9 cellular contexts compared by ENCODE assay signal in the genomic region with DNA sequence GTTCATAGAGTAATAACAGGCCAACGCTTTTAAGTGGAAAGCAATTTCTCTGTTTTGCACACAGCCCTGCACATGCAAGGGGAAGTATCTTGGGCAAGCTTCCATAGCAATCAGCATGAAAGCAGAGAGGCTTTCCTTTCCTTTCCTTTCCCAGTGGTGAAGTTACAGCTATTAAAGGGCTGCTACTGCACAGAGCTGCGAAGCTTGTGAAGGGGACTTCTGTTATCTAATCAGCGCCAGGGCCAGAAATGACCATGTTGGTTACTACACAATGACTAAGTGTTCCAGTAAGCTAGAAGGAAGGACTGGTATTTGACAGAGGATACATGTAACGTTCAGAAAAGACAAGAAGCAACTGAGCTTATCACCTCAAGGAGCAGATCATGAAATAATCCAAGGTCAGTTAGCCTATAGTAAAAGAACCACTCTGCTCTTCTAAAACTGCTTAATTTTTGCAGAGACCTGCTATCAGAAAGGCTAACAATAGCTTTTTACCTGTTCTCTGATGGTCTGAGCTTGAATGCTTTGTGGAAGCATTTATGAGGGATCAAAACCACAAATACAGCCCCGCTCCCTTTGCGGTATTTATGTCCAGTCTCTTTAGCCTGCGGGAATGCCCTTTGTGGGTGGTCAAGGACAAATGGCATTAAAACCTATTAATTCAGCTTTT. TPM values are rescaled to one million over a fixed set of nuclear protein-coding genes. Genes with fewer than 3 reads are reported as not detected.
A peak's percentile ranks its signal among the peaks of the same experiment; 100 is the strongest.
DNase-seq lines count a peak whose midpoint lies in the region; ATAC-seq and TF ChIP-seq lines count a peak whose summit lies in the region.
"Had no signal": no experiment of that assay in that cellular context is flagged by ENCODE, and none has a peak within 500 bp of the region (broad histone marks: within the 10 kb centered on the region; RNA-seq: fewer than 3 reads in every experiment).

No MANE protein-coding gene starts in this region.

- no peak overlapping the region for H2AFZ ChIP-seq in fibroblast of lung (ENCODE audit: low read length)

- peaks cover 82% of the 10 kb centered on the region for H3K4me1 Mint-ChIP-seq in activated T-cell treated with anti-CD3 and anti-CD28 coated beads, Interleukin-2, amount 50 U/mL, for 24 hours (ENCODE audit: low read depth)

- no peak overlapping the region for H3K9ac ChIP-seq in fibroblast of lung (ENCODE audit: insufficient read depth, low read length)

- ATAC-seq in GM21390 (IDR thresholded peaks at IDR 0.05; ENCODE audit: unreplicated experiment): peak; percentile 76
- ATAC-seq in GM21737 (IDR thresholded peaks at IDR 0.05; ENCODE audit: unreplicated experiment): no peak
- no peak for ATAC-seq in HG03095 (IDR thresholded peaks at IDR 0.05; ENCODE audit: unreplicated experiment)

- H3K4me2 ChIP-seq in fibroblast of lung (ENCODE audit: extremely low read depth, insufficient read depth, low read length): peak overlapping the region; percentile 16

- peaks cover 9% of the 10 kb centered on the region for H3K4me1 ChIP-seq in fibroblast of lung (ENCODE audit: control insufficient read depth, extremely low read depth, insufficient read depth, low read length)

- no peaks in the 10 kb centered on the region for H3K79me2 ChIP-seq in fibroblast of lung (ENCODE audit: control insufficient read depth, insufficient read depth, low read length)

- DNase-seq in NCI-H82 (lab: John Stamatoyannopoulos, UW) (peak; percentile 33), fibroblast of lung (ENCODE audit: low read depth in 2 of 2) (peak; percentile 58 to 77), retinal pigment epithelial cell (ENCODE audit: low read depth) (peak; percentile 34), HK-2 (ENCODE audit: unreplicated experiment) (no peak)
- DNase-seq in activated T-cell treated with anti-CD3 and anti-CD28 coated beads, Interleukin-2, amount 50 U/mL, for 24 hours: no peak

- H3K27ac Mint-ChIP-seq in activated T-cell treated with anti-CD3 and anti-CD28 coated beads, Interleukin-2, amount 50 U/mL, for 24 hours: no peak overlapping the region

- no peaks in the 10 kb centered on the region for H3K27me3 ChIP-seq in fibroblast of lung (ENCODE audit: control insufficient read depth, insufficient read depth, low read length)

- H4K20me1 ChIP-seq in fibroblast of lung (ENCODE audit: control insufficient read depth, extremely low read depth, insufficient read depth, low read length): no peaks in the 10 kb centered on the region

- no peak overlapping the region for H3K4me3 ChIP-seq in fibroblast of lung (replicated peaks in 1 of 4; ENCODE audit: control extremely low read depth in 1 of 4, insufficient read depth in 1 of 4, low read depth in 3 of 4, low read length in 4 of 4)
- no peak overlapping the region for H3K4me3 ChIP-seq in retinal pigment epithelial cell (ENCODE audit: low read length)

- peaks cover 4% of the 10 kb centered on the region for H3K36me3 Mint-ChIP-seq in activated T-cell treated with anti-CD3 and anti-CD28 coated beads, Interleukin-2, amount 50 U/mL, for 24 hours (ENCODE audit: low read depth)

- H3K27ac ChIP-seq in fibroblast of lung (ENCODE audit: insufficient read depth, low read length): no peak overlapping the region
- H3K27ac ChIP-seq: epithelial cell of prostate had no signal

- no peak overlapping the region for H3K4me3 Mint-ChIP-seq in activated T-cell treated with anti-CD3 and anti-CD28 coated beads, Interleukin-2, amount 50 U/mL, for 24 hours

- no peaks in the 10 kb centered on the region for H3K9me3 Mint-ChIP-seq in activated T-cell treated with anti-CD3 and anti-CD28 coated beads, Interleukin-2, amount 50 U/mL, for 24 hours

- H3K36me3 ChIP-seq in fibroblast of lung (ENCODE audit: control insufficient read depth, insufficient read depth, low read length): no peaks in the 10 kb centered on the region

- H3K9me3 ChIP-seq in fibroblast of lung (ENCODE audit: control insufficient read depth, insufficient read depth, low read depth, low read length): no peaks in the 10 kb centered on the region

- H3K27me3 Mint-ChIP-seq in activated T-cell treated with anti-CD3 and anti-CD28 coated beads, Interleukin-2, amount 50 U/mL, for 24 hours: no peaks in the 10 kb centered on the region

- TF ChIP-seq CTCF in fibroblast of lung (conservative IDR thresholded peaks at IDR 0.05 in 1 of 2, IDR thresholded peaks at IDR 0.05 in 1 of 2; ENCODE audit: low read depth in 1 of 2, low read length in 2 of 2) (no peak), retinal pigment epithelial cell (conservative IDR thresholded peaks at IDR 0.05; ENCODE audit: low read depth, low read length) (no peak)

RNA-seq across cellular contexts. Expression of gene SGMS1, which starts 45.9 kb away (rescaled TPM):
- total RNA-seq in fibroblast of lung: 55.2 and 82.1 TPM in 2 replicates
- polyA plus RNA-seq in fibroblast of lung: 22.9 and 39.9 TPM in 2 replicates
- polyA plus RNA-seq in fibroblast of lung (2012): 19.7 and 31.1 TPM in 2 replicates
- polyA minus RNA-seq in fibroblast of lung (ENCODE audit: low replicate concordance): 12.2 and 41.5 TPM in 2 replicates

Comparison
In these comparisons a context has a peak if more than half of its experiments do, and no peak if none do; other contexts are left out.
1. DNase-seq: peak in NCI-H82 (single experiment), fibroblast of lung (2 of 2) and retinal pigment epithelial cell (single experiment); none in HK-2 (single experiment) and activated T-cell treated with anti-CD3 and anti-CD28 coated beads, Interleukin-2, amount 50 U/mL, for 24 hours (single experiment).